ENCODE assay signal across 16 cellular contexts in the genomic region with DNA sequence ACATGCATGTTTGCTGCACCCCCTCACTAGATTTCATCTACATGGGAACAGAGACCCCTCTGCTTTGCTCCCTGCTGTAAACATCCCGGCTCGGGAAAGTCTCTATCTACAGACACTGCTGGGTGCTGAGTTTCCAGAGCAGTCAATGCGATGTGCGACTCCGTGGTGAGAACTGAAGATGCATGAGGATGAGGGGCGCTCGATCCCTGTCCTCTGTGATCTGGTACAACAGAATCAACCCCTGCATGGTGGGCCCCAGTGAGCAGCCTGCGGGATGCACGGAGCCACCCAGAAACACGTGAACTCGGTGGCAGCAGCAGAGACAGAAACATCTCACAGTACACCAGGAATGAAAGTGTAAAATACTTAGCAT.
A peak's percentile ranks its signal among the peaks of the same experiment; 100 is the strongest.
DNase-seq lines count a peak whose midpoint lies in the region; ATAC-seq, FAIRE-seq and TF ChIP-seq lines count a peak whose summit lies in the region.
"Had no signal": no experiment of that assay in that cellular context is flagged by ENCODE, and none has a peak within 500 bp of the region (broad histone marks: within the 10 kb centered on the region; RNA-seq: fewer than 3 reads in every experiment).

No MANE protein-coding gene starts in this region.

- no peak for ATAC-seq in GM23338

- no peaks in the 10 kb centered on the region for H3K79me2 ChIP-seq in GM23338 (replicated peaks; ENCODE audit: insufficient read depth)

- H3K4me1 Mint-ChIP-seq in GM23338: peaks cover 3% of the 10 kb centered on the region
- H3K4me1 Mint-ChIP-seq in Caco-2 (ENCODE audit: low read depth, unreplicated experiment): no peaks in the 10 kb centered on the region
- no peaks in the 10 kb centered on the region for H3K4me1 Mint-ChIP-seq in activated T-helper 1 cell treated with anti-CD3 and anti-CD28 coated beads, Interleukin-12 subunit alpha, Interleukin-12 subunit beta, Interleukin-2, Interleukin-4 antibody, amounts not matched to agents 30 ng/mL and 10 ng/mL and 1 ng/mL, durations not matched to agents 14 hours and 24 hours and 36 hours (ENCODE audit: low read depth)

- H3K27ac Mint-ChIP-seq in GM23338 (no peak overlapping the region), Caco-2 (ENCODE audit: unreplicated experiment) (no peak overlapping the region)
- no peak overlapping the region for H3K27ac Mint-ChIP-seq in activated T-helper 1 cell treated with anti-CD3 and anti-CD28 coated beads, Interleukin-12 subunit alpha, Interleukin-12 subunit beta, Interleukin-2, Interleukin-4 antibody, amounts not matched to agents 30 ng/mL and 10 ng/mL and 1 ng/mL, durations not matched to agents 14 hours and 24 hours and 36 hours

- H3K27me3 Mint-ChIP-seq in GM23338 (ENCODE audit: insufficient read depth, low read depth, poor library complexity) (peaks cover 7% of the 10 kb centered on the region), Caco-2 (ENCODE audit: insufficient read depth, unreplicated experiment) (peaks cover 5% of the 10 kb centered on the region)
- peaks cover 2% of the 10 kb centered on the region for H3K27me3 Mint-ChIP-seq in activated T-helper 1 cell treated with anti-CD3 and anti-CD28 coated beads, Interleukin-12 subunit alpha, Interleukin-12 subunit beta, Interleukin-2, Interleukin-4 antibody, amounts not matched to agents 30 ng/mL and 10 ng/mL and 1 ng/mL, durations not matched to agents 14 hours and 24 hours and 36 hours (ENCODE audit: insufficient read depth)

- H3K36me3 ChIP-seq in GM23338 (ENCODE audit: insufficient read depth): no peaks in the 10 kb centered on the region
- peaks cover 47% of the 10 kb centered on the region for H3K36me3 ChIP-seq in SJSA1
- no peaks in the 10 kb centered on the region for H3K36me3 ChIP-seq in kidney (ENCODE audit: control insufficient read depth in 1 of 2, insufficient read depth in 2 of 2, low read length in 2 of 2)
- H3K36me3 ChIP-seq in Caco-2 (ENCODE audit: control insufficient read depth, insufficient read depth, low read length): no peaks in the 10 kb centered on the region

- CTCF ChIA-PET in Caco-2 (lab: Charles Lee): no interaction called here

- no peak for DNase-seq in GM23338 (ENCODE audit: low spot score)
- no peak for DNase-seq in SJSA1 (ENCODE audit: low read depth in 1 of 2, low spot score in 2 of 2)
- DNase-seq in kidney: peak; percentile 39
- peak; percentile 35 for DNase-seq in posterior vena cava (ENCODE audit: low spot score)
- DNase-seq in NCI-H2196 (lab: John Stamatoyannopoulos, UW; ENCODE audit: unreplicated experiment): no peak
- DNase-seq in DMS79 treated with DMSO at 0.1 percent for 48 hours (lab: John Stamatoyannopoulos, UW): no peak
- DNase-seq in Caco-2: no peak
- no peak for DNase-seq in activated T-helper 1 cell treated with anti-CD3 and anti-CD28 coated beads, Interleukin-12 subunit alpha, Interleukin-12 subunit beta, Interleukin-2, Interleukin-4 antibody, amounts not matched to agents 30 ng/mL and 10 ng/mL and 1 ng/mL, durations not matched to agents 14 hours and 24 hours and 36 hours (ENCODE audit: low spot score)
- DNase-seq: COR-L47, DMS153, EL, NCI-H187, NCI-H446, NCI-H69, RPMI8226 had no signal

- H3K4me3 ChIP-seq in GM23338: no peak overlapping the region
- H3K4me3 ChIP-seq in SJSA1: no peak overlapping the region
- no peak overlapping the region for H3K4me3 ChIP-seq in kidney (ENCODE audit: low read length in 2 of 2)
- no peak overlapping the region for H3K4me3 ChIP-seq in Caco-2 (ENCODE audit: low read depth, low read length)

- peak overlapping the region; percentile 56; the same call in 1 of the 2 replicates for H2AFZ ChIP-seq in GM23338

- TF ChIP-seq CTCF in GM23338 (conservative IDR thresholded peaks at IDR 0.05; ENCODE audit: low read depth in 2 of 2) (no peak), kidney (IDR thresholded peaks at IDR 0.05; ENCODE audit: borderline replicate concordance, extremely low read depth, insufficient read depth) (no peak), Caco-2 (IDR thresholded peaks at IDR 0.05; ENCODE audit: insufficient read depth in 1 of 2, low read depth in 1 of 2, low read length in 1 of 2, severe bottlenecking in 1 of 2, unreplicated experiment in 1 of 2) (no peak)

- H3K27me3 ChIP-seq in GM23338 (ENCODE audit: insufficient read depth) (no peaks in the 10 kb centered on the region), SJSA1 (replicated peaks) (no peaks in the 10 kb centered on the region), Caco-2 (replicated peaks; ENCODE audit: control insufficient read depth, insufficient read depth, low read length) (no peaks in the 10 kb centered on the region)

- H3K4me3 Mint-ChIP-seq in GM23338: no peak overlapping the region
- no peak overlapping the region for H3K4me3 Mint-ChIP-seq in Caco-2 (ENCODE audit: unreplicated experiment)
- no peak overlapping the region for H3K4me3 Mint-ChIP-seq in activated T-helper 1 cell treated with anti-CD3 and anti-CD28 coated beads, Interleukin-12 subunit alpha, Interleukin-12 subunit beta, Interleukin-2, Interleukin-4 antibody, amounts not matched to agents 30 ng/mL and 10 ng/mL and 1 ng/mL, durations not matched to agents 14 hours and 24 hours and 36 hours

- H3K9me3 Mint-ChIP-seq in GM23338: no peaks in the 10 kb centered on the region
- H3K9me3 Mint-ChIP-seq in Caco-2 (ENCODE audit: unreplicated experiment): no peaks in the 10 kb centered on the region
- H3K9me3 Mint-ChIP-seq in activated T-helper 1 cell treated with anti-CD3 and anti-CD28 coated beads, Interleukin-12 subunit alpha, Interleukin-12 subunit beta, Interleukin-2, Interleukin-4 antibody, amounts not matched to agents 30 ng/mL and 10 ng/mL and 1 ng/mL, durations not matched to agents 14 hours and 24 hours and 36 hours: no peaks in the 10 kb centered on the region

- peaks cover 3% of the 10 kb centered on the region; the same call in 1 of the 2 replicates for H3K9me3 ChIP-seq in SJSA1 (replicated peaks)
- H3K9me3 ChIP-seq in kidney (ENCODE audit: control insufficient read depth in 1 of 2, low read length in 2 of 2): no peaks in the 10 kb centered on the region
- H3K9me3 ChIP-seq in Caco-2: no peaks in the 10 kb centered on the region

- H3F3A ChIP-seq in GM23338 (replicated peaks; ENCODE audit: low read depth): no peaks in the 10 kb centered on the region

- no peaks in the 10 kb centered on the region for H4K20me1 ChIP-seq in GM23338 (replicated peaks; ENCODE audit: insufficient read depth)

- H3K4me1 ChIP-seq in GM23338 (ENCODE audit: insufficient read depth) (no peaks in the 10 kb centered on the region), SJSA1 (replicated peaks) (peaks cover 64% of the 10 kb centered on the region), kidney (ENCODE audit: control insufficient read depth in 1 of 2, insufficient read depth in 1 of 2, low read depth in 1 of 2, low read length in 2 of 2) (no peaks in the 10 kb centered on the region), Caco-2 (no peaks in the 10 kb centered on the region)

- no TSS peak for BruUV-seq in Caco-2 (replicated peaks; lab: Mats Ljungman, UMichigan)

- H3K36me3 Mint-ChIP-seq in GM23338 (ENCODE audit: low read depth) (no peaks in the 10 kb centered on the region), Caco-2 (ENCODE audit: insufficient read depth, unreplicated experiment) (no peaks in the 10 kb centered on the region)
- H3K36me3 Mint-ChIP-seq in activated T-helper 1 cell treated with anti-CD3 and anti-CD28 coated beads, Interleukin-12 subunit alpha, Interleukin-12 subunit beta, Interleukin-2, Interleukin-4 antibody, amounts not matched to agents 30 ng/mL and 10 ng/mL and 1 ng/mL, durations not matched to agents 14 hours and 24 hours and 36 hours (ENCODE audit: low read depth): no peaks in the 10 kb centered on the region

- no peak overlapping the region for H3K4me2 ChIP-seq in GM23338

- H3K27ac ChIP-seq in GM23338 (ENCODE audit: low read depth): no peak overlapping the region
- peak overlapping the region; percentile 96 for H3K27ac ChIP-seq in SJSA1
- no peak overlapping the region for H3K27ac ChIP-seq in kidney (ENCODE audit: low read depth in 2 of 2, low read length in 2 of 2)

- no peak for FAIRE-seq in kidney (lab: Jason Lieb, UNC)
- FAIRE-seq: H54 had no signal

- no peaks in the 10 kb centered on the region for H3K9me2 ChIP-seq in GM23338 (ENCODE audit: insufficient read depth)

- intact Hi-C loops in kidney (cut with DNase I) (no loop called here), posterior vena cava (cut with DNase I) (no loop called here), Caco-2 (cut with micrococcal nuclease; ENCODE audit: unreplicated experiment) (no loop called here)
- intact Hi-C loops in activated T-helper 1 cell treated with anti-CD3 and anti-CD28 coated beads, Interleukin-12 subunit alpha, Interleukin-12 subunit beta, Interleukin-2, Interleukin-4 antibody, amounts not matched to agents 30 ng/mL and 10 ng/mL and 1 ng/mL, durations not matched to agents 14 hours and 24 hours and 36 hours (cut with micrococcal nuclease): no loop called here

- H3K9ac ChIP-seq in kidney (ENCODE audit: low read length in 2 of 2): no peak overlapping the region

- POLR2A ChIA-PET in Caco-2 (lab: Charles Lee): no interaction called here

TF ChIP-seq in GM23338, 12 proteins besides CTCF, POLR2A, EP300 and RAD21 (continues in another document):
- TF ChIP-seq EZH2 (IDR thresholded peaks at IDR 0.05; ENCODE audit: low read depth, unreplicated experiment): no peak
- no peak for TF ChIP-seq NANOG (IDR thresholded peaks at IDR 0.05; ENCODE audit: borderline replicate concordance)
- TF ChIP-seq EZH2phosphoT487 (IDR thresholded peaks at IDR 0.05; ENCODE audit: unreplicated experiment): no peak
- TF ChIP-seq POLR2AphosphoS5 (IDR thresholded peaks at IDR 0.05; ENCODE audit: low read depth): no peak

Comparison
In these comparisons a context has a peak if more than half of its experiments do, and no peak if none do; other contexts are left out.
1. DNase-seq: peak in kidney (single experiment) and posterior vena cava (single experiment); none in GM23338 (single experiment), SJSA1 (0 of 2), NCI-H2196 (single experiment), DMS79 treated with DMSO at 0.1 percent for 48 hours (single experiment), Caco-2 (0 of 2) and activated T-helper 1 cell treated with anti-CD3 and anti-CD28 coated beads, Interleukin-12 subunit alpha, Interleukin-12 subunit beta, Interleukin-2, Interleukin-4 antibody, amounts not matched to agents 30 ng/mL and 10 ng/mL and 1 ng/mL, durations not matched to agents 14 hours and 24 hours and 36 hours (single experiment).